In the genomic region with DNA sequence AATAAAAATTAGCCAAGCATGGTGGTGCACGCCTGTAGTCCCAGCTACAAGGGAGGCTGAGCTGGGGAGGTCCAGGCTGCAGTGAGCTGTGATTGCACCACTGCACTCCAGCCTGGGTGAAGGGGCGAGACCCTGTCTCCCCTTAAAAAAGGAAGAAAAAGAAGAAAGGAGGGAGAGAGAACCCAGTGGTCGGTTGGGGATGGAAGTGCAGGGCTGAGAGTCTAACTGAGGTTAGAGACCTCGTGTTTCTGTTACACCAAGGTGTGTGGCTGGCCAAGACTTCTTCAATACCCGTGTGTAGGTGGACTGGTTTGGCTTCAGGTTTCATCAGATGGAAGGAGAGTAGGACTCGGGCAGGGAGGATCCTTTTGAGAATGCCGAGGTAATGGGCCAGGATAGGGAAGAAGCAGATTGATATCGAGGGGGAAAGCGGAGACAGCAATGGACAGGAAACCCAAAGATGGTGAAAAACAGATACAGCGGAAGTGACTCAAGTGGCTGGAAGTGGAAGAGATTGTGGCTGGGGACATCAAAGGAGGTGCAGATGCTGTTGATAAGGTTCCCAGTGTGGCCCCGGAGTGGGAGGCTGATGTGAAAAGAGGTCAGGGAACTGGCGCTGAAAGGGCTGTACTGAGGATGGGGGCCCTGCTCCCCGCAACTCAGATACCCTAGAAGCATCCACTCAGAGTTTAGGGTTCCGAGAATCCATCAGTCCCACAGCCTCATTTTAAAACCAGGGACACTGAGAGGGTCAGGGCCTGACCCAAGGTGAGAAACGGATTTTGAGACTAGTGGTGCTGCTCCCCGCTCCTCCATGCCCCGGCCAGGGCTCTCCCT, we compare ENCODE assay signal across 8 cellular contexts. TPM values are rescaled to one million over a fixed set of nuclear protein-coding genes. Genes with fewer than 3 reads are reported as not detected.
DNase-seq lines count a peak whose midpoint lies in the region; ATAC-seq, FAIRE-seq and TF ChIP-seq lines count a peak whose summit lies in the region.

No MANE protein-coding gene starts in this region.

- DNase-seq in OCI-M1 (lab: John Stamatoyannopoulos, UW) (peak; percentile 79), mesothelial cell of epicardium (ENCODE audit: low spot score in 2 of 2, unreplicated experiment in 2 of 2) (no peak), stomach (no peak), GM12892 (ENCODE audit: insufficient read length) (no peak), DMS79 treated with DMSO at 0.1 percent for 48 hours (lab: John Stamatoyannopoulos, UW) (no peak), NCI-H526 (lab: John Stamatoyannopoulos, UW) (no peak)

- intact Hi-C loops in stomach (cut with DNase I; ENCODE audit: low total_unique reads): no loop called here

- H3K27me3 ChIP-seq in stomach: peaks cover 0 to 55% (median 8%) of the 10 kb centered on the region in 3 donors

- peak overlapping the region; percentile 42 to 54 (median 52) for H3K4me3 ChIP-seq in stomach

- FAIRE-seq in GM12892 (lab: Jason Lieb, UNC): no peak

- H3K27ac ChIP-seq in stomach: peak overlapping the region in 4 of 5 donors; percentile 42 to 92 (median 74)

- ATAC-seq in activated T-helper 17 cell treated with anti-CD3 and anti-CD28 coated beads, Interleukin-2, amount 50 U/mL, for 72 hours (replicated peaks): peak; percentile 77
- no peak for ATAC-seq in GM18907 (IDR thresholded peaks at IDR 0.05; ENCODE audit: unreplicated experiment)

- H3K4me1 ChIP-seq in stomach: peaks cover 16 to 36% (median 26%) of the 10 kb centered on the region in 4 donors

- 46 to 64% (median 63%) methylated on average over 15 to 17 of the region's 17 CpGs for WGBS in stomach, 5 donors

- H3K36me3 ChIP-seq in stomach: no peaks in the 10 kb centered on the region

- TF ChIP-seq CTCF in mesothelial cell of epicardium (IDR thresholded peaks at IDR 0.05; ENCODE audit: unreplicated experiment) (no peak), stomach (IDR thresholded peaks at IDR 0.05) (no peak)

- H3K4me1 Mint-ChIP-seq in activated T-helper 17 cell treated with anti-CD3 and anti-CD28 coated beads, Interleukin-2, amount 50 U/mL, for 72 hours: peaks cover 44% of the 10 kb centered on the region
- peaks cover 34% of the 10 kb centered on the region for H3K4me1 Mint-ChIP-seq in mesothelial cell of epicardium

- TF ChIP-seq POLR2A in stomach (IDR thresholded peaks at IDR 0.05) (no peak), GM12892 (IDR thresholded peaks at IDR 0.05; ENCODE audit: low read depth, low read length) (no peak)

- peak overlapping the region; percentile 92 for H3K27ac Mint-ChIP-seq in activated T-helper 17 cell treated with anti-CD3 and anti-CD28 coated beads, Interleukin-2, amount 50 U/mL, for 72 hours
- peak overlapping the region; percentile 51 for H3K27ac Mint-ChIP-seq in mesothelial cell of epicardium

- H3K9me3 ChIP-seq in stomach: no peaks in the 10 kb centered on the region

- H3K9me3 Mint-ChIP-seq in activated T-helper 17 cell treated with anti-CD3 and anti-CD28 coated beads, Interleukin-2, amount 50 U/mL, for 72 hours: peaks cover under 1% of the 10 kb centered on the region
- H3K9me3 Mint-ChIP-seq in mesothelial cell of epicardium: no peaks in the 10 kb centered on the region

- peak overlapping the region; percentile 80 for H3K4me3 Mint-ChIP-seq in activated T-helper 17 cell treated with anti-CD3 and anti-CD28 coated beads, Interleukin-2, amount 50 U/mL, for 72 hours
- peak overlapping the region; percentile 76 for H3K4me3 Mint-ChIP-seq in mesothelial cell of epicardium

- H3K27me3 Mint-ChIP-seq in activated T-helper 17 cell treated with anti-CD3 and anti-CD28 coated beads, Interleukin-2, amount 50 U/mL, for 72 hours: peaks cover 5% of the 10 kb centered on the region
- peaks cover 18% of the 10 kb centered on the region for H3K27me3 Mint-ChIP-seq in mesothelial cell of epicardium (ENCODE audit: low read depth)

- H3K36me3 Mint-ChIP-seq in activated T-helper 17 cell treated with anti-CD3 and anti-CD28 coated beads, Interleukin-2, amount 50 U/mL, for 72 hours (ENCODE audit: low read depth): no peaks in the 10 kb centered on the region
- no peaks in the 10 kb centered on the region for H3K36me3 Mint-ChIP-seq in mesothelial cell of epicardium

- TF ChIP-seq EP300 in stomach (IDR thresholded peaks at IDR 0.05): no peak

RNA-seq across cellular contexts. Expression of a gene that starts 0.7 kb away (rescaled TPM):
- under 1 TPM; 0.37 to 0.63 TPM for total RNA-seq in activated T-helper 17 cell treated with anti-CD3 and anti-CD28 coated beads, Interleukin-2, amount 50 U/mL, for 72 hours
- total RNA-seq in mesothelial cell of epicardium (2.2 to 2.6 TPM (median 2.3 TPM) in 3 replicates), stomach (1 to 10 TPM; 1.2 to 8.0 (median 3.8) TPM)
- 1 to 10 TPM in 2 of 3 donors, under 1 TPM in 1; 0.31 to 1.8 (median 1.5) TPM for polyA plus RNA-seq in stomach
- polyA plus RNA-seq in GM12892 (2012; ENCODE audit: missing spikeins): not detected

RNA-seq across cellular contexts. Expression of a gene that starts 1.1 kb away (rescaled TPM):
- total RNA-seq in activated T-helper 17 cell treated with anti-CD3 and anti-CD28 coated beads, Interleukin-2, amount 50 U/mL, for 72 hours: under 1 TPM; 0.06 to 0.26 TPM
- total RNA-seq in mesothelial cell of epicardium (0.24 to 0.50 TPM (median 0.40 TPM) in 3 replicates), stomach (1 to 10 TPM in 1 of 5 donors, under 1 TPM in 1, not detected in 3; 0.73 to 1.3 TPM)
- under 1 TPM in 1 of 3 donors, not detected in 2; 0.43 TPM for polyA plus RNA-seq in stomach
- polyA plus RNA-seq in GM12892 (2012; ENCODE audit: missing spikeins): not detected

RNA-seq across cellular contexts. Expression of a gene that starts 46.1 kb away (rescaled TPM):
- not detected for total RNA-seq in activated T-helper 17 cell treated with anti-CD3 and anti-CD28 coated beads, Interleukin-2, amount 50 U/mL, for 72 hours
- total RNA-seq in mesothelial cell of epicardium (not detected in 3 replicates), stomach (1 to 10 TPM in 1 of 5 donors, under 1 TPM in 1, not detected in 3; 0.18 to 6.4 TPM)
- not detected for polyA plus RNA-seq in stomach
- 0.06 TPM for polyA plus RNA-seq in GM12892 (2012; ENCODE audit: missing spikeins)
